Comparison of ENCODE assay signal across 33 cellular contexts in genomic region chr6:107846262-107846795, GRCh38. TPM values are rescaled to one million over a fixed set of nuclear protein-coding genes. Genes with fewer than 3 reads are reported as not detected.
"Had no signal": no experiment of that assay in that cellular context is flagged by ENCODE, and none has a peak within 500 bp of the region (broad histone marks: within the 10 kb centered on the region; RNA-seq: fewer than 3 reads in every experiment).

No MANE protein-coding gene starts in this region.

- ATAC-seq: activated CD4-positive, CD25-positive, alpha-beta regulatory T cell treated with anti-CD3 and anti-CD28 coated beads, Interleukin-2, amount 50 U/mL, for 24 hours; activated naive CD4-positive, alpha-beta T cell treated with anti-CD3 and anti-CD28 coated beads, Interleukin-2, amount 50 U/mL, for 72 hours; activated T-cell treated with anti-CD3 and anti-CD28 coated beads, Interleukin-2, amount 50 U/mL, for 72 hours; esophagus mucosa; foreskin keratinocyte; gastrocnemius medialis; heart left ventricle; T-helper 17 cell had no signal

- H3K27me3 ChIP-seq: ascending aorta, breast epithelium, colonic mucosa, gastrocnemius medialis had no signal

- H3K27me3 Mint-ChIP-seq: activated naive CD8-positive, alpha-beta T cell treated with anti-CD3 and anti-CD28 coated beads, Interleukin-2, amount 10 ng/mL, durations not matched to agents 7 days and 5 days; activated T-cell treated with anti-CD3 and anti-CD28 coated beads, Interleukin-2, amount 50 U/mL, for 24 hours had no signal

- H3K27ac ChIP-seq: ascending aorta, breast epithelium, cardiac muscle cell, colonic mucosa, foreskin keratinocyte, gastrocnemius medialis, heart left ventricle, WERI-Rb-1 had no signal

- H3K4me1 ChIP-seq: breast epithelium, colonic mucosa, foreskin keratinocyte had no signal

- DNase-seq: activated B cell treated with CpG ODN at 0.5 μM for 24 hours; activated CD4-positive, alpha-beta T cell treated with anti-CD3 and anti-CD28 coated beads, Interleukin-2, amount 10 ng/mL, durations not matched to agents 7 days and 5 days; activated CD4-positive, alpha-beta T cell treated with anti-CD3 and anti-CD28 coated beads, Interleukin-2, amount 50 U/mL, for 4 hours; activated CD8-positive, alpha-beta memory T cell treated with anti-CD3 and anti-CD28 coated beads, Interleukin-2, amount 50 U/mL, for 48 hours; activated gamma-delta T cell; activated naive CD4-positive, alpha-beta T cell; activated naive CD4-positive, alpha-beta T cell treated with anti-CD3 and anti-CD28 coated beads, Interleukin-2, amount 10 ng/mL, durations not matched to agents 7 days and 5 days; activated naive CD8-positive, alpha-beta T cell treated with anti-CD3 and anti-CD28 coated beads, Interleukin-2, amount 10 ng/mL, durations not matched to agents 7 days and 5 days; activated T-cell treated with anti-CD3 and anti-CD28 coated beads for 4 hours; activated T-cell treated with anti-CD3 and anti-CD28 coated beads, Interleukin-2, amount 50 U/mL, for 24 hours; activated T-cell treated with anti-CD3 and anti-CD28 coated beads, Interleukin-2, amount 50 U/mL, for 72 hours; central memory CD4-positive, alpha-beta T cell; cerebellar nuclear complex; colonic mucosa; effector CD8-positive, alpha-beta T cell; foreskin keratinocyte; gastrocnemius medialis; glutamatergic neuron; heart left ventricle; T-helper 1 cell; T-helper 17 cell; T1000; WERI-Rb-1 had no signal

- H3K36me3 ChIP-seq: ascending aorta, breast epithelium, cardiac muscle cell, colonic mucosa, gastrocnemius medialis, heart left ventricle, WERI-Rb-1 had no signal

- H3K36me3 Mint-ChIP-seq: activated naive CD4-positive, alpha-beta T cell treated with anti-CD3 and anti-CD28 coated beads, Interleukin-2, amount 50 U/mL, for 72 hours; brain had no signal

- H3K4me3 ChIP-seq: ascending aorta, breast epithelium, cardiac muscle cell, colonic mucosa, gastrocnemius medialis, heart left ventricle had no signal

- H3K27ac Mint-ChIP-seq: activated B cell treated with CpG ODN at 0.5 μM for 24 hours; activated CD4-positive, alpha-beta T cell treated with anti-CD3 and anti-CD28 coated beads, Interleukin-2, amount 10 ng/mL, durations not matched to agents 7 days and 5 days; activated naive CD4-positive, alpha-beta T cell treated with anti-CD3 and anti-CD28 coated beads, Interleukin-2, amount 10 ng/mL, durations not matched to agents 7 days and 5 days; activated naive CD4-positive, alpha-beta T cell treated with anti-CD3 and anti-CD28 coated beads, Interleukin-2, amount 50 U/mL, for 72 hours; activated naive CD8-positive, alpha-beta T cell treated with anti-CD3 and anti-CD28 coated beads, Interleukin-2, amount 10 ng/mL, durations not matched to agents 7 days and 5 days; activated T-cell treated with anti-CD3 and anti-CD28 coated beads, Interleukin-2, amount 50 U/mL, for 24 hours; activated T-cell treated with anti-CD3 and anti-CD28 coated beads, Interleukin-2, amount 50 U/mL, for 72 hours; brain; T-helper 2 cell treated with Interferon-gamma antibody and Interleukin-4, amounts not matched to agents 5 μg/mL and 100 μg/mL, for 36 hours had no signal

- H3K9me3 Mint-ChIP-seq: activated B cell treated with CpG ODN at 0.5 μM for 24 hours; activated CD4-positive, alpha-beta T cell treated with anti-CD3 and anti-CD28 coated beads, Interleukin-2, amount 10 ng/mL, durations not matched to agents 7 days and 5 days; activated naive CD4-positive, alpha-beta T cell treated with anti-CD3 and anti-CD28 coated beads, Interleukin-2, amount 10 ng/mL, durations not matched to agents 7 days and 5 days; activated naive CD4-positive, alpha-beta T cell treated with anti-CD3 and anti-CD28 coated beads, Interleukin-2, amount 50 U/mL, for 72 hours; activated T-cell treated with anti-CD3 and anti-CD28 coated beads, Interleukin-2, amount 50 U/mL, for 24 hours; activated T-cell treated with anti-CD3 and anti-CD28 coated beads, Interleukin-2, amount 50 U/mL, for 72 hours; T-helper 2 cell treated with Interferon-gamma antibody and Interleukin-4, amounts not matched to agents 5 μg/mL and 100 μg/mL, for 36 hours had no signal

- H3K4me3 Mint-ChIP-seq: activated B cell treated with CpG ODN at 0.5 μM for 24 hours; activated CD4-positive, alpha-beta T cell treated with anti-CD3 and anti-CD28 coated beads, Interleukin-2, amount 10 ng/mL, durations not matched to agents 7 days and 5 days; activated naive CD4-positive, alpha-beta T cell treated with anti-CD3 and anti-CD28 coated beads, Interleukin-2, amount 10 ng/mL, durations not matched to agents 7 days and 5 days; activated naive CD8-positive, alpha-beta T cell treated with anti-CD3 and anti-CD28 coated beads, Interleukin-2, amount 10 ng/mL, durations not matched to agents 7 days and 5 days; T-helper 17 cell; T-helper 2 cell treated with Interferon-gamma antibody and Interleukin-4, amounts not matched to agents 5 μg/mL and 100 μg/mL, for 36 hours had no signal

- H3K9me3 ChIP-seq: ascending aorta, breast epithelium, colonic mucosa, gastrocnemius medialis, heart left ventricle had no signal

RNA-seq across cellular contexts. Expression of gene SCML4, which starts 22.2 kb away (rescaled TPM):
- total RNA-seq: ascending aorta, cardiac muscle cell, dermis microvascular lymphatic vessel endothelial cell, epithelial cell of proximal tubule, foreskin keratinocyte had no signal
- polyA plus RNA-seq: cardiac muscle cell, foreskin keratinocyte had no signal
